11 cellular contexts compared by ENCODE assay signal in genomic region chr5:169296456-169297220, GRCh38. TPM values are rescaled to one million over a fixed set of nuclear protein-coding genes. Genes with fewer than 3 reads are reported as not detected.
DNase-seq lines count a peak whose midpoint lies in the region; ATAC-seq and TF ChIP-seq lines count a peak whose summit lies in the region.
"Had no signal": no experiment of that assay in that cellular context is flagged by ENCODE, and none has a peak within 500 bp of the region (broad histone marks: within the 10 kb centered on the region; RNA-seq: fewer than 3 reads in every experiment).

No MANE protein-coding gene starts in this region.

- CTCF ChIA-PET in Caco-2 (lab: Charles Lee): no interaction called here

- TF ChIP-seq POLR2A in sigmoid colon (IDR thresholded peaks at IDR 0.05): no peak

- no peak for TF ChIP-seq EP300 in sigmoid colon (IDR thresholded peaks at IDR 0.05)

- peak overlapping the region; percentile 2 for H3K4me3 Mint-ChIP-seq in Caco-2 (ENCODE audit: unreplicated experiment)
- H3K4me3 Mint-ChIP-seq: CD4-positive, alpha-beta T cell had no signal

- no peaks in the 10 kb centered on the region for H3K27me3 Mint-ChIP-seq in Caco-2 (ENCODE audit: insufficient read depth, unreplicated experiment)

- no peak for TF ChIP-seq CTCF in Caco-2 (IDR thresholded peaks at IDR 0.05; ENCODE audit: insufficient read depth in 1 of 2, low read depth in 1 of 2, low read length in 1 of 2, severe bottlenecking in 1 of 2, unreplicated experiment in 1 of 2)
- no peak for TF ChIP-seq CTCF in sigmoid colon (IDR thresholded peaks at IDR 0.05)

- H3K27ac Mint-ChIP-seq in Caco-2 (ENCODE audit: unreplicated experiment): peak overlapping the region; percentile 61
- H3K27ac Mint-ChIP-seq: CD4-positive, alpha-beta T cell had no signal

- H3K4me1 ChIP-seq in Caco-2 (peaks cover 43% of the 10 kb centered on the region), sigmoid colon (peaks cover 0 to 63% (median 48%) of the 10 kb centered on the region in 4 donors)

- H3K27me3 ChIP-seq in Caco-2 (replicated peaks; ENCODE audit: control insufficient read depth, insufficient read depth, low read length) (no peaks in the 10 kb centered on the region), sigmoid colon (peaks cover 0 to 9% (median 0%) of the 10 kb centered on the region in 3 donors)

- WGBS in sigmoid colon, 2 donors: 26 to 43% methylated on average over 13 of the region's 13 CpGs

- peaks cover 9% of the 10 kb centered on the region for H3K9me3 Mint-ChIP-seq in Caco-2 (ENCODE audit: unreplicated experiment)
- H3K9me3 Mint-ChIP-seq: CD4-positive, alpha-beta T cell had no signal

- peaks cover 6% of the 10 kb centered on the region for H3K36me3 Mint-ChIP-seq in Caco-2 (ENCODE audit: insufficient read depth, unreplicated experiment)

- no peaks in the 10 kb centered on the region for H3K9me3 ChIP-seq in Caco-2
- no peaks in the 10 kb centered on the region for H3K9me3 ChIP-seq in sigmoid colon

- H3K27ac ChIP-seq in sigmoid colon: peak overlapping the region; percentile 45 to 91 (median 85)

- ATAC-seq in HG03139 (IDR thresholded peaks at IDR 0.05; ENCODE audit: unreplicated experiment) (no peak), GM19463 (IDR thresholded peaks at IDR 0.05; ENCODE audit: unreplicated experiment) (no peak)

- peaks cover 43% of the 10 kb centered on the region for H3K4me1 Mint-ChIP-seq in Caco-2 (ENCODE audit: low read depth, unreplicated experiment)

- POLR2A ChIA-PET in Caco-2 (lab: Charles Lee): no interaction called here

- intact Hi-C loops in Caco-2 (cut with micrococcal nuclease; ENCODE audit: unreplicated experiment): loop anchor here (1.0 to 5.0 kb wide), 3 partner anchors 23 to 134 kb away; no protein-coding TSS in a partner anchor
- intact Hi-C loops in sigmoid colon (cut with DNase I): no loop called here

- DNase-seq in Caco-2 (peak in 1 of 2 experiments; percentile 29), NCI-H187 treated with DMSO at 0.1 percent for 48 hours (lab: John Stamatoyannopoulos, UW) (peak; percentile 27), fibroblast of gingiva (ENCODE audit: low read depth) (peak; percentile 87), sigmoid colon (peak; percentile 81), NCI-H1048 (lab: John Stamatoyannopoulos, UW) (no peak), NOMO-1 treated with dmso at 0.1 percent for 144 hours (lab: John Stamatoyannopoulos, UW; ENCODE audit: unreplicated experiment) (no peak)
- DNase-seq: CD4-positive, alpha-beta T cell; nucleus accumbens; stimulated activated CD4-positive, alpha-beta T cell treated with anti-CD3 and anti-CD28 coated beads, Interleukin-4, amount 100 ng/mL, for 1 hour had no signal

- BruUV-seq in Caco-2 (replicated peaks; lab: Mats Ljungman, UMichigan): no TSS peak

- H3K36me3 ChIP-seq in Caco-2 (ENCODE audit: control insufficient read depth, insufficient read depth, low read length): no peaks in the 10 kb centered on the region
- H3K36me3 ChIP-seq in sigmoid colon: no peaks in the 10 kb centered on the region

- H3K4me3 ChIP-seq in Caco-2 (ENCODE audit: low read depth, low read length) (no peak overlapping the region), sigmoid colon (no peak overlapping the region)

RNA-seq across cellular contexts. Expression of gene SLIT3, which starts 4.3 kb away (rescaled TPM):
- total RNA-seq in Caco-2 (2022): 2.0 and 2.1 TPM in 2 replicates
- 10 to 100 TPM; 30.0 to 46.3 (median 31.5) TPM for total RNA-seq in sigmoid colon
- polyA plus RNA-seq in sigmoid colon: 1 to 10 TPM in 2 of 3 donors, under 1 TPM in 1; 0.23 to 4.2 (median 4.0) TPM
- total RNA-seq: CD4-positive, alpha-beta T cell had no signal

Comparison
In these comparisons a context has a peak if more than half of its experiments do, and no peak if none do; other contexts are left out.
1. DNase-seq: peak in NCI-H187 treated with DMSO at 0.1 percent for 48 hours (single experiment), fibroblast of gingiva (single experiment) and sigmoid colon (single experiment); none in NCI-H1048 (single experiment) and NOMO-1 treated with dmso at 0.1 percent for 144 hours (single experiment).
2. RNA of gene SLIT3, which starts 4.3 kb away (total RNA-seq): 30.0 to 46.3 TPM in sigmoid colon; 2.0 to 2.1 TPM in Caco-2; every median in the first group is over 10 times any median in the second.